In genomic region chr3:149010966-149011365, GRCh38 we compare ENCODE assay signal across 1 cellular context.
TF ChIP-seq lines count a peak whose summit lies in the region.

No MANE protein-coding gene starts in this region.

TF ChIP-seq in HepG2, 621 proteins besides CTCF, POLR2A, EP300 and RAD21:
- TF ChIP-seq ZNF589 (CRISPR knock-in tag; conservative IDR thresholded peaks at IDR 0.05) (0 out of 2 replicates have a peak, but pooled peaks have one; percentile 15), ASH2L (IDR thresholded peaks at IDR 0.05; ENCODE audit: insufficient read length, low read depth, low read length) (peak; percentile 89), ZNF24 (IDR thresholded peaks at IDR 0.05) (no peak), ZNF362 (CRISPR knock-in tag; IDR thresholded peaks at IDR 0.05; ENCODE audit: borderline replicate concordance) (no peak), MEIS1 (CRISPR knock-in tag; IDR thresholded peaks at IDR 0.05; ENCODE audit: borderline replicate concordance) (peak; percentile 6; the same call in 1 of the 2 replicates), ZNF12 (CRISPR knock-in tag; IDR thresholded peaks at IDR 0.05) (0 out of 2 replicates have a peak, but pooled peaks have one; percentile 6), ZNF318 (CRISPR knock-in tag; IDR thresholded peaks at IDR 0.05) (no peak), CENPBD1 (CRISPR knock-in tag; IDR thresholded peaks at IDR 0.05; ENCODE audit: borderline replicate concordance, low read depth) (no peak), MED13 (CRISPR knock-in tag; IDR thresholded peaks at IDR 0.05) (no peak), ZGPAT (CRISPR knock-in tag; IDR thresholded peaks at IDR 0.05) (0 out of 2 replicates have a peak, but pooled peaks have one; percentile 10), IRF2 (CRISPR knock-in tag; IDR thresholded peaks at IDR 0.05) (0 out of 2 replicates have a peak, but pooled peaks have one; percentile 1)
